1 cellular context compared by ENCODE assay signal in genomic region chr7:41448104-41448503, GRCh38.
TF ChIP-seq lines count a peak whose summit lies in the region.

No MANE protein-coding gene starts in this region.

TF ChIP-seq in HepG2, 621 proteins besides CTCF, POLR2A, EP300 and RAD21:
- TF ChIP-seq ARID4A (CRISPR knock-in tag; IDR thresholded peaks at IDR 0.05; ENCODE audit: borderline replicate concordance) (no peak), CEBPB (IDR thresholded peaks at IDR 0.05; ENCODE audit: borderline replicate concordance, low read depth, low read length) (peak; percentile 36; the same call in 1 of the 2 replicates)
